ENCODE assay signal across 25 cellular contexts in genomic region chr18:32303400-32303799, GRCh38.
"Had no signal": no experiment of that assay in that cellular context is flagged by ENCODE, and none has a peak within 500 bp of the region (broad histone marks: within the 10 kb centered on the region; RNA-seq: fewer than 3 reads in every experiment).

No MANE protein-coding gene starts in this region.

- H3K9me3 ChIP-seq: suprapubic skin, uterus had no signal

- ATAC-seq: activated CD4-positive, CD25-positive, alpha-beta regulatory T cell treated with anti-CD3 and anti-CD28 coated beads, Interleukin-2, amount 50 U/mL, for 24 hours; activated CD8-positive, alpha-beta memory T cell treated with anti-CD3 and anti-CD28 coated beads, Interleukin-2, amount 10 ng/mL, durations not matched to agents 7 days and 5 days; activated CD8-positive, alpha-beta T cell treated with anti-CD3 and anti-CD28 coated beads for 36 hours; foreskin keratinocyte; left lobe of liver; sciatic nerve; stimulated activated effector memory CD8-positive, alpha-beta T cell treated with anti-CD3 and anti-CD28 coated beads, Interleukin-12 subunit alpha, Interleukin-12 subunit beta, amount 100 ng/mL, for 72 hours; stimulated activated naive CD8-positive, alpha-beta T cell treated with anti-CD3 and anti-CD28 coated beads, Interleukin-15, amount 100 ng/mL, for 72 hours had no signal

- H3K36me3 ChIP-seq: brain microvascular endothelial cell, suprapubic skin, uterus had no signal

- DNase-seq: activated CD4-positive, alpha-beta T cell treated with anti-CD3 and anti-CD28 coated beads, Interleukin-2, amount 10 ng/mL, durations not matched to agents 24 days and 14 days; activated CD8-positive, alpha-beta memory T cell treated with anti-CD3 and anti-CD28 coated beads, Interleukin-2, amount 10 ng/mL, durations not matched to agents 7 days and 5 days; activated CD8-positive, alpha-beta T cell treated with anti-CD3 and anti-CD28 coated beads for 36 hours; activated effector memory CD4-positive, alpha-beta T cell treated with anti-CD3 and anti-CD28 coated beads, Interleukin-2, amount 50 U/mL, for 16 hours; activated naive CD4-positive, alpha-beta T cell treated with anti-CD3 and anti-CD28 coated beads, Interleukin-2, amount 10 ng/mL, durations not matched to agents 7 days and 5 days; activated T-cell treated with anti-CD3 and anti-CD28 coated beads for 4 hours; anterior cingulate cortex; brain microvascular endothelial cell; endodermal cell; foreskin keratinocyte; nephron progenitor cell; nucleus accumbens; small intestine; stimulated activated CD4-positive, alpha-beta T cell treated with anti-CD3 and anti-CD28 coated beads, Interleukin-2, amount 100 ng/mL, for 24 hours; stimulated activated naive CD8-positive, alpha-beta T cell treated with anti-CD3 and anti-CD28 coated beads, Interleukin-15, amount 100 ng/mL, for 72 hours; trophoblast cell; uterus had no signal

- H3K27ac ChIP-seq: brain microvascular endothelial cell, epithelial cell of prostate, foreskin keratinocyte, suprapubic skin, VCaP had no signal

- FAIRE-seq: colon, small intestine had no signal

- H3K4me3 ChIP-seq: suprapubic skin, uterus had no signal

- H3K27me3 ChIP-seq: brain microvascular endothelial cell, foreskin keratinocyte, suprapubic skin, uterus had no signal
